In the genomic region with DNA sequence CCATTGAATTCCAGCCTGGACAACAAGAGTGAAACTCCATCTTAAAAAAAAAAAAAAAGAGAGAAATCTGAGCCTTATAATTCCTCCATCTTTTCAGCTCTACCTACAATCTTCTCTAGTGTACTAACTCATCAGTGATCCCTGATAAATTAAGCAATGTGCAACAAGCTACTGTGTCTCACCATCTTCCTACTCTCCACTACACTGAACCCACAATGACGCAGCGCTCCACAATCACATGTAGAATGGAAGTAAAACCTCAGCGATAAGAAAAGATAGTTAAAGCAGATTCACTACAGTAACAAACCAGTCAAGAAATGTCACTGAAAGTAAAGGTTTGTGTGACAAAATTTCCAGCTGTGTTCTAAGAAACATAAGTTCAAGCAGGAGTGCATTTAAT, we compare ENCODE assay signal across 1 cellular context.
TF ChIP-seq lines count a peak whose summit lies in the region.

No MANE protein-coding gene starts in this region.

TF ChIP-seq in HepG2, 621 proteins besides CTCF, POLR2A, EP300 and RAD21:
- TF ChIP-seq, protein P1, sequence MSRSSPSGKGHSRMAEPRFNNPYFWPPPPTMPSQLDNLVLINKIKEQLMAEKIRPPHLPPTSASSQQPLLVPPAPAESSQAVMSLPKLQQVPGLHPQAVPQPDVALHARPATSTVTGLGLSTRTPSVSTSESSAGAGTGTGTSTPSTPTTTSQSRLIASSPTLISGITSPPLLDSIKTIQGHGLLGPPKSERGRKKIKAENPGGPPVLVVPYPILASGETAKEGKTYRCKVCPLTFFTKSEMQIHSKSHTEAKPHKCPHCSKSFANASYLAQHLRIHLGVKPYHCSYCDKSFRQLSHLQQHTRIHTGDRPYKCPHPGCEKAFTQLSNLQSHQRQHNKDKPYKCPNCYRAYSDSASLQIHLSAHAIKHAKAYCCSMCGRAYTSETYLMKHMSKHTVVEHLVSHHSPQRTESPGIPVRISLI (CRISPR knock-in tag; IDR thresholded peaks at IDR 0.05; ENCODE audit: borderline replicate concordance): no peak
- TF ChIP-seq HMGA1 (CRISPR knock-in tag; conservative IDR thresholded peaks at IDR 0.05) (no peak), ZNF230 (CRISPR knock-in tag; IDR thresholded peaks at IDR 0.05) (no peak), ZNF180 (CRISPR knock-in tag; IDR thresholded peaks at IDR 0.05; ENCODE audit: borderline replicate concordance, low read depth) (no peak), PCBP2 (optimal IDR thresholded peaks at IDR 0.05; ENCODE audit: low read depth, low read length, poor library complexity, severe bottlenecking) (no peak), ZNF224 (CRISPR knock-in tag; IDR thresholded peaks at IDR 0.05) (no peak), RBM39 (IDR thresholded peaks at IDR 0.05; ENCODE audit: low read depth, low read length, poor library complexity, severe bottlenecking) (no peak), HMG20B (CRISPR knock-in tag; conservative IDR thresholded peaks at IDR 0.05) (no peak), ZNF296 (CRISPR knock-in tag; conservative IDR thresholded peaks at IDR 0.05) (no peak)
- TF ChIP-seq, protein P2, sequence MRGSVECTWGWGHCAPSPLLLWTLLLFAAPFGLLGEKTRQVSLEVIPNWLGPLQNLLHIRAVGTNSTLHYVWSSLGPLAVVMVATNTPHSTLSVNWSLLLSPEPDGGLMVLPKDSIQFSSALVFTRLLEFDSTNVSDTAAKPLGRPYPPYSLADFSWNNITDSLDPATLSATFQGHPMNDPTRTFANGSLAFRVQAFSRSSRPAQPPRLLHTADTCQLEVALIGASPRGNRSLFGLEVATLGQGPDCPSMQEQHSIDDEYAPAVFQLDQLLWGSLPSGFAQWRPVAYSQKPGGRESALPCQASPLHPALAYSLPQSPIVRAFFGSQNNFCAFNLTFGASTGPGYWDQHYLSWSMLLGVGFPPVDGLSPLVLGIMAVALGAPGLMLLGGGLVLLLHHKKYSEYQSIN (CRISPR knock-in tag; IDR thresholded peaks at IDR 0.05; ENCODE audit: borderline replicate concordance): no peak
- TF ChIP-seq, protein P3, sequence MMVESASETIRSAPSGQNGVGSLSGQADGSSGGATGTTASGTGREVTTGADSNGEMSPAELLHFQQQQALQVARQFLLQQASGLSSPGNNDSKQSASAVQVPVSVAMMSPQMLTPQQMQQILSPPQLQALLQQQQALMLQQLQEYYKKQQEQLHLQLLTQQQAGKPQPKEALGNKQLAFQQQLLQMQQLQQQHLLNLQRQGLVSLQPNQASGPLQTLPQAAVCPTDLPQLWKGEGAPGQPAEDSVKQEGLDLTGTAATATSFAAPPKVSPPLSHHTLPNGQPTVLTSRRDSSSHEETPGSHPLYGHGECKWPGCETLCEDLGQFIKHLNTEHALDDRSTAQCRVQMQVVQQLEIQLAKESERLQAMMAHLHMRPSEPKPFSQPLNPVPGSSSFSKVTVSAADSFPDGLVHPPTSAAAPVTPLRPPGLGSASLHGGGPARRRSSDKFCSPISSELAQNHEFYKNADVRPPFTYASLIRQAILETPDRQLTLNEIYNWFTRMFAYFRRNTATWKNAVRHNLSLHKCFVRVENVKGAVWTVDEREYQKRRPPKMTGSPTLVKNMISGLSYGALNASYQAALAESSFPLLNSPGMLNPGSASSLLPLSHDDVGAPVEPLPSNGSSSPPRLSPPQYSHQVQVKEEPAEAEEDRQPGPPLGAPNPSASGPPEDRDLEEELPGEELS (CRISPR knock-in tag; IDR thresholded peaks at IDR 0.05): no peak
